In genomic region chr6:44284119-44284518, GRCh38 we compare ENCODE assay signal across 1 cellular context.
TF ChIP-seq lines count a peak whose summit lies in the region.

No MANE protein-coding gene starts in this region.

TF ChIP-seq in GM23338, 12 proteins besides CTCF, POLR2A, EP300 and RAD21 (continued from another document):
- no peak for TF ChIP-seq ZNF462 (CRISPR knock-in tag; IDR thresholded peaks at IDR 0.05)
- no peak for TF ChIP-seq ZNF114 (CRISPR knock-in tag; IDR thresholded peaks at IDR 0.05)
- TF ChIP-seq ETS1 (IDR thresholded peaks at IDR 0.05) = no peak
- no peak for TF ChIP-seq REST (IDR thresholded peaks at IDR 0.05; ENCODE audit: unreplicated experiment)
- TF ChIP-seq POLR2AphosphoS5 (IDR thresholded peaks at IDR 0.05; ENCODE audit: low read depth) = no peak
- no peak for TF ChIP-seq JUNB (IDR thresholded peaks at IDR 0.05; ENCODE audit: unreplicated experiment)
